ENCODE assay signal across 1 cellular context in the genomic region with DNA sequence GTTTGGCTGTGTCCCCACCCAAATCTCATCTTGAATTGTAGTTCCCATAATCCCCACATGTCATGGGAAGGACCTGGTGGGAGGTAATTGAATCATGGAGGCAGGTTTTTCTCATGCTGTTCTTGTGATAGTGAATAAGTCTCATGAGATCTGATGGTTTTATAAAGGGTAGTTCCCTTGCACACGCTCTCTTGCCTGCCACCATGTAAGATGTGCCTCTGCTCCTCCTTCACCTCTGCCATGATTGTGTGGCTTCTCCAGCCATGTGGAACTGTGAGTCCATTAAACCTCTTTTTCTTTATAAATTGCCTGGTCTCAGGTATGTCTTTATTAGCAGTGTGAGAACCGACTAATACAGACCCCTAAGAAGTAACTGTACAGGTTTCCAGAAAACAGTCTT.
TF ChIP-seq lines count a peak whose summit lies in the region.

No MANE protein-coding gene starts in this region.

TF ChIP-seq in GM12878, 131 proteins besides CTCF, POLR2A, EP300 and RAD21:
- TF ChIP-seq, protein P1, sequence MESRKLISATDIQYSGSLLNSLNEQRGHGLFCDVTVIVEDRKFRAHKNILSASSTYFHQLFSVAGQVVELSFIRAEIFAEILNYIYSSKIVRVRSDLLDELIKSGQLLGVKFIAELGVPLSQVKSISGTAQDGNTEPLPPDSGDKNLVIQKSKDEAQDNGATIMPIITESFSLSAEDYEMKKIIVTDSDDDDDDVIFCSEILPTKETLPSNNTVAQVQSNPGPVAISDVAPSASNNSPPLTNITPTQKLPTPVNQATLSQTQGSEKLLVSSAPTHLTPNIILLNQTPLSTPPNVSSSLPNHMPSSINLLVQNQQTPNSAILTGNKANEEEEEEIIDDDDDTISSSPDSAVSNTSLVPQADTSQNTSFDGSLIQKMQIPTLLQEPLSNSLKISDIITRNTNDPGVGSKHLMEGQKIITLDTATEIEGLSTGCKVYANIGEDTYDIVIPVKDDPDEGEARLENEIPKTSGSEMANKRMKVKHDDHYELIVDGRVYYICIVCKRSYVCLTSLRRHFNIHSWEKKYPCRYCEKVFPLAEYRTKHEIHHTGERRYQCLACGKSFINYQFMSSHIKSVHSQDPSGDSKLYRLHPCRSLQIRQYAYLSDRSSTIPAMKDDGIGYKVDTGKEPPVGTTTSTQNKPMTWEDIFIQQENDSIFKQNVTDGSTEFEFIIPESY (IDR thresholded peaks at IDR 0.05), result peak; percentile 84
